In the genomic region with DNA sequence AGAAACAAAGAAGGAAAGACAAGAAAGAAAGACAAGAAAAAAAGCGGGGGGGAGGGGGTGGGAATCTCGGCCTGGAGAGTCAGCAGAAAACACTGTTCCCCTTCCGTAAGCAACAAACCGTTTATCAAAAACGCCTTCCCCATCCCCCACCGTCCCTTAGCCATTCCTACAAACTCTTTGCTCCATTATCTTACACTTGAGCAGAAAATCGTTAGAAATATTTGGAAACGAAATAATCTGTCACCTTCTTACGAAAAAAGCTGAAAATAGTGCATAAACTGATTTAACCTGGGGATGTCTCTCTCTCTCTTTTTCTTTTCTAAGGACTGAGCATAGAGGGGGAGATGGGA, we compare ENCODE assay signal across 11 cellular contexts. TPM values are rescaled to one million over a fixed set of nuclear protein-coding genes. Genes with fewer than 3 reads are reported as not detected.
DNase-seq lines count a peak whose midpoint lies in the region; ATAC-seq and TF ChIP-seq lines count a peak whose summit lies in the region.
"Had no signal": no experiment of that assay in that cellular context is flagged by ENCODE, and none has a peak within 500 bp of the region (broad histone marks: within the 10 kb centered on the region; RNA-seq: fewer than 3 reads in every experiment).

No MANE protein-coding gene starts in this region.

- H3K4me3 Mint-ChIP-seq in brain: peak overlapping the region; percentile 92 to 95 (median 93)
- peak overlapping the region; percentile 35 to 97 (median 76) for H3K4me3 Mint-ChIP-seq in naive thymus-derived CD4-positive, alpha-beta T cell

- peak overlapping the region; percentile 57 for H3K4me3 ChIP-seq in AG04450 (ENCODE audit: low read depth, low read length)
- H3K4me3 ChIP-seq in GM08714 (ENCODE audit: low read length): 0 out of 2 replicates have a peak overlapping the region, but pooled peaks have one; percentile 37
- H3K4me3 ChIP-seq in naive thymus-derived CD4-positive, alpha-beta T cell (ENCODE audit: low read length): no peak overlapping the region
- H3K4me3 ChIP-seq in thyroid gland (replicated peaks in 1 of 3): no peak overlapping the region
- H3K4me3 ChIP-seq: mucosa of descending colon had no signal

- intact Hi-C loops in naive thymus-derived CD4-positive, alpha-beta T cell (cut with micrococcal nuclease): loop anchor here (1.0 to 5.0 kb wide), 7 partner anchors 8 to 1617 kb away; a partner anchor contains a TSS
- intact Hi-C loops in thyroid gland (cut with DNase I): loop anchor here (10.0 kb wide), 1 partner anchor 131 kb away; no protein-coding TSS in a partner anchor

- TF ChIP-seq CTCF in AG04450 (IDR thresholded peaks at IDR 0.05; ENCODE audit: low read depth, low read length) (no peak), brain (conservative IDR thresholded peaks at IDR 0.05) (no peak), thyroid gland (IDR thresholded peaks at IDR 0.05) (no peak)

- POLR2A ChIA-PET in AG04450 (lab: Yijun Ruan, JAX): interaction anchor here (0.7 kb wide), 1 partner anchor 292 kb away, joined by 10 read pairs; no protein-coding TSS in a partner anchor
- POLR2A ChIA-PET in naive thymus-derived CD4-positive, alpha-beta T cell (lab: Charles Lee): interaction anchor here (0.6 to 3.2 kb wide), 3 partner anchors 10 to 40 kb away, joined by 3 to 12 read pairs (median 3); no protein-coding TSS in a partner anchor

- H3K27ac ChIP-seq in AG04450 (ENCODE audit: low read depth, low read length) (no peak overlapping the region), thyroid gland (no peak overlapping the region)
- H3K27ac ChIP-seq in naive thymus-derived CD4-positive, alpha-beta T cell (ENCODE audit: low read depth, low read length): no peak overlapping the region

- H3K27me3 ChIP-seq in AG04450 (ENCODE audit: control insufficient read depth, insufficient read depth, low read length) (peaks cover 2% of the 10 kb centered on the region), thyroid gland (no peaks in the 10 kb centered on the region)
- H3K27me3 ChIP-seq in naive thymus-derived CD4-positive, alpha-beta T cell (ENCODE audit: control insufficient read depth in 2 of 2, insufficient read depth in 2 of 2, low read length in 2 of 2): no peaks in the 10 kb centered on the region

- peak overlapping the region; percentile 63 to 99 (median 94) for H3K27ac Mint-ChIP-seq in brain
- peak overlapping the region in 8 of 9 donors; percentile 15 to 98 (median 62) for H3K27ac Mint-ChIP-seq in naive thymus-derived CD4-positive, alpha-beta T cell

- H3K4me1 ChIP-seq in naive thymus-derived CD4-positive, alpha-beta T cell (ENCODE audit: control insufficient read depth in 2 of 2, insufficient read depth in 2 of 2, low read length in 2 of 2): peaks cover 11 to 18% of the 10 kb centered on the region in 2 donors
- H3K4me1 ChIP-seq in thyroid gland: peaks cover 28 to 39% of the 10 kb centered on the region in 2 donors

- peaks cover 0 to under 1% (median 0%) of the 10 kb centered on the region in 5 experiments for H3K9me3 Mint-ChIP-seq in brain
- peaks cover 0 to 3% (median 0%) of the 10 kb centered on the region in 11 donors for H3K9me3 Mint-ChIP-seq in naive thymus-derived CD4-positive, alpha-beta T cell

- H3K4me1 Mint-ChIP-seq in brain: peaks cover 69% of the 10 kb centered on the region
- peaks cover 32 to 54% (median 46%) of the 10 kb centered on the region in 7 donors for H3K4me1 Mint-ChIP-seq in naive thymus-derived CD4-positive, alpha-beta T cell

- no peak for TF ChIP-seq POLR2A in thyroid gland (IDR thresholded peaks at IDR 0.05)

- H3K9me3 ChIP-seq in AG04450 (ENCODE audit: control insufficient read depth, insufficient read depth, low read length) (no peaks in the 10 kb centered on the region; the same call in 1 of the 2 replicates), thyroid gland (no peaks in the 10 kb centered on the region)
- no peaks in the 10 kb centered on the region for H3K9me3 ChIP-seq in naive thymus-derived CD4-positive, alpha-beta T cell (ENCODE audit: control insufficient read depth in 2 of 3, low read length in 3 of 3)
- H3K9me3 ChIP-seq: mucosa of descending colon had no signal

- CTCF ChIA-PET in AG04450 (lab: Charles Lee): no interaction called here
- CTCF ChIA-PET in naive thymus-derived CD4-positive, alpha-beta T cell (lab: Charles Lee): no interaction called here

- peaks cover 43% of the 10 kb centered on the region for H3K27me3 Mint-ChIP-seq in brain
- peaks cover 0 to 40% (median 0%) of the 10 kb centered on the region in 5 donors for H3K27me3 Mint-ChIP-seq in naive thymus-derived CD4-positive, alpha-beta T cell

- ATAC-seq in naive thymus-derived CD4-positive, alpha-beta T cell: no peak
- no peak for ATAC-seq in activated CD4-positive, CD25-positive, alpha-beta regulatory T cell treated with anti-CD3 and anti-CD28 coated beads, Interleukin-2, amount 50 U/mL, for 24 hours
- ATAC-seq: mucosa of descending colon had no signal

- peaks cover 0 to 12% (median 0%) of the 10 kb centered on the region in 3 experiments for H3K36me3 ChIP-seq in naive thymus-derived CD4-positive, alpha-beta T cell (ENCODE audit: control insufficient read depth in 2 of 3, insufficient read depth in 3 of 3, low read length in 3 of 3)
- H3K36me3 ChIP-seq in thyroid gland: peaks cover 3% of the 10 kb centered on the region in 2 donors

- WGBS in thyroid gland, 2 donors: 88 to 91% methylated on average over 9 of the region's 9 CpGs

- no peak for DNase-seq in AG04450 (ENCODE audit: low read depth, low spot score)
- no peak for DNase-seq in naive thymus-derived CD4-positive, alpha-beta T cell
- no peak for DNase-seq in thyroid gland
- DNase-seq in effector CD8-positive, alpha-beta T cell (lab: John Stamatoyannopoulos, UW): no peak
- DNase-seq in NCI-H226: no peak
- DNase-seq: activated effector memory CD4-positive, alpha-beta T cell treated with Interleukin-2 at 50 U/mL for 16 hours; DMS153 had no signal

- H3K36me3 Mint-ChIP-seq in brain: peaks cover 12% of the 10 kb centered on the region
- peaks cover 0 to 21% (median 18%) of the 10 kb centered on the region in 5 donors for H3K36me3 Mint-ChIP-seq in naive thymus-derived CD4-positive, alpha-beta T cell

RNA-seq across cellular contexts. Expression of a gene that starts 3.2 kb away (rescaled TPM):
- polyA plus RNA-seq in AG04450 (2011; rRNA removed) (30.9 TPM in 2 replicates), brain (ENCODE audit: insufficient read depth, low read depth, low replicate concordance) (30.8 TPM)
- polyA minus RNA-seq in AG04450 (2011; rRNA and poly(A)+ RNA removed): 43.6 and 57.7 TPM in 2 replicates
- 10 to 100 TPM; 25.1 to 59.1 (median 31.7) TPM for total RNA-seq in naive thymus-derived CD4-positive, alpha-beta T cell
- 10 to 100 TPM; 17.0 to 25.5 TPM for polyA plus RNA-seq in naive thymus-derived CD4-positive, alpha-beta T cell
- total RNA-seq in thyroid gland: 10 to 100 TPM; 19.3 to 62.7 (median 36.9) TPM

RNA-seq across cellular contexts. Expression of a gene that starts 4.9 kb away (rescaled TPM):
- polyA plus RNA-seq in AG04450 (2011; rRNA removed) (3.9 and 5.5 TPM in 2 replicates), brain (ENCODE audit: insufficient read depth, low read depth, low replicate concordance) (35.6 TPM)
- polyA minus RNA-seq in AG04450 (2011; rRNA and poly(A)+ RNA removed): 6.5 and 8.3 TPM in 2 replicates
- 10 to 100 TPM; 17.9 to 33.5 (median 25.7) TPM for total RNA-seq in naive thymus-derived CD4-positive, alpha-beta T cell
- 1 to 10 TPM; 4.5 to 6.6 TPM for polyA plus RNA-seq in naive thymus-derived CD4-positive, alpha-beta T cell
- 10 to 100 TPM; 17.9 to 22.2 (median 19.0) TPM for total RNA-seq in thyroid gland

Comparison
In these comparisons a context has a peak if more than half of its experiments do, and no peak if none do; other contexts are left out.
1. H3K4me3 ChIP-seq: peak in AG04450 (single experiment) and GM08714 (single experiment); none in naive thymus-derived CD4-positive, alpha-beta T cell (single experiment) and thyroid gland (0 of 3).